In genomic region chr7:129635300-129636029, GRCh38 we compare ENCODE assay signal across 1 cellular context.
TF ChIP-seq lines count a peak whose summit lies in the region.

No MANE protein-coding gene starts in this region.

TF ChIP-seq in K562, 482 proteins besides CTCF, POLR2A, EP300 and RAD21 (continued from another document and continues in another):
- TF ChIP-seq, protein P1, sequence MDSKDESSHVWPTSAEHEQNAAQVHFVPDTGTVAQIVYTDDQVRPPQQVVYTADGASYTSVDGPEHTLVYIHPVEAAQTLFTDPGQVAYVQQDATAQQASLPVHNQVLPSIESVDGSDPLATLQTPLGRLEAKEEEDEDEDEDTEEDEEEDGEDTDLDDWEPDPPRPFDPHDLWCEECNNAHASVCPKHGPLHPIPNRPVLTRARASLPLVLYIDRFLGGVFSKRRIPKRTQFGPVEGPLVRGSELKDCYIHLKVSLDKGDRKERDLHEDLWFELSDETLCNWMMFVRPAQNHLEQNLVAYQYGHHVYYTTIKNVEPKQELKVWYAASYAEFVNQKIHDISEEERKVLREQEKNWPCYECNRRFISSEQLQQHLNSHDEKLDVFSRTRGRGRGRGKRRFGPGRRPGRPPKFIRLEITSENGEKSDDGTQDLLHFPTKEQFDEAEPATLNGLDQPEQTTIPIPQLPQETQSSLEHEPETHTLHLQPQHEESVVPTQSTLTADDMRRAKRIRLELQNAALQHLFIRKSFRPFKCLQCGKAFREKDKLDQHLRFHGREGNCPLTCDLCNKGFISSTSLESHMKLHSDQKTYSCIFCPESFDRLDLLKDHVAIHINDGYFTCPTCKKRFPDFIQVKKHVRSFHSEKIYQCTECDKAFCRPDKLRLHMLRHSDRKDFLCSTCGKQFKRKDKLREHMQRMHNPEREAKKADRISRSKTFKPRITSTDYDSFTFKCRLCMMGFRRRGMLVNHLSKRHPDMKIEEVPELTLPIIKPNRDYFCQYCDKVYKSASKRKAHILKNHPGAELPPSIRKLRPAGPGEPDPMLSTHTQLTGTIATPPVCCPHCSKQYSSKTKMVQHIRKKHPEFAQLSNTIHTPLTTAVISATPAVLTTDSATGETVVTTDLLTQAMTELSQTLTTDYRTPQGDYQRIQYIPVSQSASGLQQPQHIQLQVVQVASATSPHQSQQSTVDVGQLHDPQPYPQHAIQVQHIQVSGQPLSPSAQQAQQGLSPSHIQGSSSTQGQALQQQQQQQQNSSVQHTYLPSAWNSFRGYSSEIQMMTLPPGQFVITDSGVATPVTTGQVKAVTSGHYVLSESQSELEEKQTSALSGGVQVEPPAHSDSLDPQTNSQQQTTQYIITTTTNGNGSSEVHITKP (IDR thresholded peaks at IDR 0.05; ENCODE audit: partially characterized antibody) = peak; percentile 16
- no peak for TF ChIP-seq ZNF318 (IDR thresholded peaks at IDR 0.05; ENCODE audit: borderline replicate concordance in 1 of 2, low read depth in 1 of 2)
- no peak for TF ChIP-seq TCF7L2 (IDR thresholded peaks at IDR 0.05; ENCODE audit: low read depth, low read length)
- no peak for TF ChIP-seq ZNF197 (CRISPR knock-in tag; IDR thresholded peaks at IDR 0.05; ENCODE audit: low read depth)
- TF ChIP-seq TOE1 (IDR thresholded peaks at IDR 0.05; ENCODE audit: borderline replicate concordance) = no peak
- no peak for TF ChIP-seq TOE1 (CRISPR knock-in tag; IDR thresholded peaks at IDR 0.05; ENCODE audit: borderline replicate concordance, low read depth)
- peak; percentile 77 for TF ChIP-seq CC2D1A (IDR thresholded peaks at IDR 0.05)
- TF ChIP-seq TBL1XR1 (IDR thresholded peaks at IDR 0.05; ENCODE audit: low read length in 2 of 2) = peak in 1 of 2 experiments; percentile 14; a peak in 1 of 4 replicates
- TF ChIP-seq MYC (IDR thresholded peaks at IDR 0.05; ENCODE audit: low read depth, low read length) = 0 out of 2 replicates have a peak, but pooled peaks have one; percentile 32
- TF ChIP-seq MYC (CRISPR knock-in tag; IDR thresholded peaks at IDR 0.05; ENCODE audit: borderline replicate concordance, low read depth) = no peak
- TF ChIP-seq MXD1 (CRISPR knock-in tag; IDR thresholded peaks at IDR 0.05; ENCODE audit: borderline replicate concordance, poor library complexity, severe bottlenecking) = no peak
- peak; percentile 12; the same call in 1 of the 2 replicates for TF ChIP-seq NR2C1 (IDR thresholded peaks at IDR 0.05)
- TF ChIP-seq NR2C1 (tag; IDR thresholded peaks at IDR 0.05) = no peak
- TF ChIP-seq, protein P2, sequence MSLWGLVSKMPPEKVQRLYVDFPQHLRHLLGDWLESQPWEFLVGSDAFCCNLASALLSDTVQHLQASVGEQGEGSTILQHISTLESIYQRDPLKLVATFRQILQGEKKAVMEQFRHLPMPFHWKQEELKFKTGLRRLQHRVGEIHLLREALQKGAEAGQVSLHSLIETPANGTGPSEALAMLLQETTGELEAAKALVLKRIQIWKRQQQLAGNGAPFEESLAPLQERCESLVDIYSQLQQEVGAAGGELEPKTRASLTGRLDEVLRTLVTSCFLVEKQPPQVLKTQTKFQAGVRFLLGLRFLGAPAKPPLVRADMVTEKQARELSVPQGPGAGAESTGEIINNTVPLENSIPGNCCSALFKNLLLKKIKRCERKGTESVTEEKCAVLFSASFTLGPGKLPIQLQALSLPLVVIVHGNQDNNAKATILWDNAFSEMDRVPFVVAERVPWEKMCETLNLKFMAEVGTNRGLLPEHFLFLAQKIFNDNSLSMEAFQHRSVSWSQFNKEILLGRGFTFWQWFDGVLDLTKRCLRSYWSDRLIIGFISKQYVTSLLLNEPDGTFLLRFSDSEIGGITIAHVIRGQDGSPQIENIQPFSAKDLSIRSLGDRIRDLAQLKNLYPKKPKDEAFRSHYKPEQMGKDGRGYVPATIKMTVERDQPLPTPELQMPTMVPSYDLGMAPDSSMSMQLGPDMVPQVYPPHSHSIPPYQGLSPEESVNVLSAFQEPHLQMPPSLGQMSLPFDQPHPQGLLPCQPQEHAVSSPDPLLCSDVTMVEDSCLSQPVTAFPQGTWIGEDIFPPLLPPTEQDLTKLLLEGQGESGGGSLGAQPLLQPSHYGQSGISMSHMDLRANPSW (CRISPR knock-in tag; IDR thresholded peaks at IDR 0.05) = no peak
- TF ChIP-seq ZNF3 (CRISPR knock-in tag; IDR thresholded peaks at IDR 0.05) = no peak
- no peak for TF ChIP-seq ZNF592 (IDR thresholded peaks at IDR 0.05)
- no peak for TF ChIP-seq ASH1L (IDR thresholded peaks at IDR 0.05; ENCODE audit: borderline replicate concordance, low read depth, partially characterized antibody)
- TF ChIP-seq KLF13 (tag; IDR thresholded peaks at IDR 0.05; ENCODE audit: borderline replicate concordance, low read depth) = no peak
- TF ChIP-seq FOXK2 (conservative IDR thresholded peaks at IDR 0.05 in 1 of 2, IDR thresholded peaks at IDR 0.05 in 1 of 2; ENCODE audit: low read depth in 2 of 2) = no peak
- TF ChIP-seq ATF7 (IDR thresholded peaks at IDR 0.05) = peak; percentile 18; the same call in 1 of the 2 replicates
- TF ChIP-seq ZNF175 (CRISPR knock-in tag; IDR thresholded peaks at IDR 0.05; ENCODE audit: low read depth) = no peak
- TF ChIP-seq FOXP1 (CRISPR knock-in tag; IDR thresholded peaks at IDR 0.05) = no peak
- TF ChIP-seq CTBP1 (IDR thresholded peaks at IDR 0.05; ENCODE audit: borderline replicate concordance) = peak; percentile 53; the same call in 1 of the 2 replicates
- TF ChIP-seq, protein P3, sequence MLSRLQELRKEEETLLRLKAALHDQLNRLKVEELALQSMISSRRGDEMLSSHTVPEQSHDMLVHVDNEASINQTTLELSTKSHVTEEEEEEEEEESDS (CRISPR knock-in tag; IDR thresholded peaks at IDR 0.05) = no peak
- TF ChIP-seq ELF4 (CRISPR knock-in tag; IDR thresholded peaks at IDR 0.05) = 0 out of 2 replicates have a peak, but pooled peaks have one; percentile 33
- no peak for TF ChIP-seq PBX2 (CRISPR knock-in tag; IDR thresholded peaks at IDR 0.05; ENCODE audit: low read depth)
- TF ChIP-seq PBX2 (tag; conservative IDR thresholded peaks at IDR 0.05; ENCODE audit: low read depth) = no peak
- TF ChIP-seq JUND (IDR thresholded peaks at IDR 0.05; ENCODE audit: borderline replicate concordance, low read depth, low read length) = peak; percentile 54; the same call in 1 of the 2 replicates
- TF ChIP-seq JUND (tag; IDR thresholded peaks at IDR 0.05; ENCODE audit: borderline replicate concordance, low read depth, low read length) = no peak; the same call in 2 of the 3 replicates
- TF ChIP-seq ATF3 (IDR thresholded peaks at IDR 0.05) = no peak
- peak; percentile 49; the same call in 1 of the 2 replicates for TF ChIP-seq ATF3 (CRISPR knock-in tag; conservative IDR thresholded peaks at IDR 0.05)
- peak; percentile 22 to 55; a peak in 1 of 4 replicates for TF ChIP-seq MAZ (CRISPR knock-in tag; conservative IDR thresholded peaks at IDR 0.05 in 1 of 2, IDR thresholded peaks at IDR 0.05 in 1 of 2)
- peak; percentile 28; the same call in 1 of the 2 replicates for TF ChIP-seq SMAD4 (CRISPR knock-in tag; conservative IDR thresholded peaks at IDR 0.05)
